9 cellular contexts compared by ENCODE assay signal in the genomic region with DNA sequence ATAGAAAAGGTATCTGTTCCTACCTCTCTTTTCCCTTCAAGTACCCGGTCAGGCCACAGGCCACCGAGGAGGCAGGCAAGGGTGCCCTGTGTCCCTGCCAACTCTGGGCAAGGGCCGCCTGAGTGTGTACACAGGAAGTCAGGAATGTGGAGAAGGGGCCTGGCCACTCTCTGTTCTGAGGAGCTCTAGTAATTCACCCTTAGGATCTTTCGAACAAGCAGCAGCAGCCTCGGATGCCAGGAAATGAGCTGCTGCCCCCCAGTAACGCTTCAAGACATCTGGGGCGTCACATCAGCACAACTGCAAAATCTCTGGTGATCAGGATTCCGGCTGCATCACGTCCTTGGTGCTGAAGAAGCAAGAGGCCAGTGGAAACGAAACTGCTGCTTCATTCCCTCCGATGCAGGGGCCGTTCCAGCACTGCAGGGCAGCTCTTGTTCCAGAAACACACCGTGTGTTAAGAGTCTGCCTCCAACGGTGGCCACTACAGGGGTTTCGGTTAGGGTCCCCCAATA. TPM values are rescaled to one million over a fixed set of nuclear protein-coding genes. Genes with fewer than 3 reads are reported as not detected.
DNase-seq lines count a peak whose midpoint lies in the region; ATAC-seq, FAIRE-seq and TF ChIP-seq lines count a peak whose summit lies in the region.
"Had no signal": no experiment of that assay in that cellular context is flagged by ENCODE, and none has a peak within 500 bp of the region (broad histone marks: within the 10 kb centered on the region; RNA-seq: fewer than 3 reads in every experiment).

No MANE protein-coding gene starts in this region.

- peaks cover 4% of the 10 kb centered on the region for H3K23me2 ChIP-seq in H9 (ENCODE audit: insufficient read length, low read depth, low read length, poor library complexity, severe bottlenecking)

- no TSS peak for BruUV-seq in mammary epithelial cell (replicated peaks; lab: Mats Ljungman, UMichigan)

- peak overlapping the region; percentile 62 to 76; a peak in 2 of 5 replicates for H3K4me3 Mint-ChIP-seq in H9

- H3K56ac ChIP-seq in H9 (ENCODE audit: insufficient read length, low read depth, low read length) = no peak overlapping the region

- dilution Hi-C loops in mammary epithelial cell (cut with HindIII; ENCODE audit: low sequenced_read_pairs) = no loop called here

- intact Hi-C loops in mammary epithelial cell (cut with micrococcal nuclease) = no loop called here

- no peak overlapping the region for H4K5ac ChIP-seq in H9 (ENCODE audit: insufficient read length, low read depth, low read length)

- no peak overlapping the region for H4K8ac ChIP-seq in H9 (replicated peaks; ENCODE audit: insufficient read length, low read depth, low read length)

- H3K79me2 ChIP-seq in H9 (ENCODE audit: insufficient read depth, low read length) (peaks cover 8% of the 10 kb centered on the region; the same call in 1 of the 2 replicates), mammary epithelial cell (ENCODE audit: insufficient read depth, low read length) (peaks cover 56% of the 10 kb centered on the region)

- in situ Hi-C loops in mammary epithelial cell (cut with MboI; ENCODE audit: low sequenced_read_pairs in 2 of 2) = no loop called here

- peaks cover 8 to 17% (median 10%) of the 10 kb centered on the region in 3 experiments for H3K36me3 Mint-ChIP-seq in H9 (ENCODE audit: insufficient read depth in 1 of 3, low read depth in 3 of 3)

- H2BK5ac ChIP-seq in H9 (ENCODE audit: insufficient read length, low read length) = no peak overlapping the region

- H3K18ac ChIP-seq in H9 (ENCODE audit: insufficient read length, low read depth, low read length) = no peak overlapping the region

- H3T11ph ChIP-seq in H9 (ENCODE audit: low read length) = no peak overlapping the region

- FAIRE-seq in frontal cortex (lab: Jason Lieb, UNC) = no peak

- H3K4me2 ChIP-seq in H9 (ENCODE audit: insufficient read depth, insufficient read length, low read length) = peak overlapping the region; percentile 88
- peak overlapping the region; percentile 88 for H3K4me2 ChIP-seq in mammary epithelial cell (ENCODE audit: insufficient read depth, low read depth, low read length)

- peaks cover 10% of the 10 kb centered on the region; the same call in 1 of the 2 replicates for H3K4me1 ChIP-seq in H9 (ENCODE audit: insufficient read depth, low read length)
- H3K4me1 ChIP-seq in mammary epithelial cell (ENCODE audit: insufficient read depth, low read length) = peaks cover 13% of the 10 kb centered on the region
- H3K4me1 ChIP-seq in stomach smooth muscle (ENCODE audit: control insufficient read depth, insufficient read depth, low read length) = peaks cover 30% of the 10 kb centered on the region

- ATAC-seq in left lobe of liver = peak; percentile 44
- ATAC-seq: activated CD8-positive, alpha-beta T cell treated with anti-CD3 and anti-CD28 coated beads for 36 hours had no signal

- no peak overlapping the region for H3K27ac ChIP-seq in H9 (ENCODE audit: insufficient read length, low read depth, low read length)
- peak overlapping the region; percentile 1 for H3K27ac ChIP-seq in mammary epithelial cell (ENCODE audit: insufficient read depth, low read depth, low read length)
- H3K27ac ChIP-seq in stomach smooth muscle (ENCODE audit: low read length) = peak overlapping the region; percentile 80

- no peak overlapping the region for H2BK12ac ChIP-seq in H9 (ENCODE audit: insufficient read length, low read depth, low read length)

- DNase-seq in H9 (no peak), mammary epithelial cell (peak; percentile 26), left lobe of liver (ENCODE audit: low spot score) (peak; percentile 75), cerebellar nuclear complex (lab: John Stamatoyannopoulos, UW) (no peak), NCI-H1417 (lab: John Stamatoyannopoulos, UW) (no peak), NCI-H345 (lab: John Stamatoyannopoulos, UW) (no peak), frontal cortex (ENCODE audit: low spot score in 2 of 2) (no peak)
- DNase-seq: activated CD8-positive, alpha-beta T cell treated with anti-CD3 and anti-CD28 coated beads for 36 hours had no signal

- H2BK120ac ChIP-seq in H9 (ENCODE audit: low read depth, low read length, poor library complexity, severe bottlenecking) = no peak overlapping the region

- CTCF ChIA-PET in mammary epithelial cell (lab: Charles Lee; ENCODE audit: low non-redundant PET) = no interaction called here

- H3K9ac ChIP-seq in H9 (ENCODE audit: extremely low read depth, insufficient read length, low read length) (no peak overlapping the region), mammary epithelial cell (ENCODE audit: insufficient read depth, low read length) (peak overlapping the region; percentile 38), stomach smooth muscle (ENCODE audit: low read length in 2 of 2) (peak overlapping the region; percentile 66 to 72)

- no peaks in the 10 kb centered on the region for H3K79me1 ChIP-seq in H9 (ENCODE audit: insufficient read depth, low read depth, low read length, poor library complexity, severe bottlenecking)

- H3K4me3 ChIP-seq in mammary epithelial cell (replicated peaks in 1 of 3; ENCODE audit: insufficient read depth in 1 of 3, low read depth in 2 of 3, low read length in 3 of 3) (peak overlapping the region; percentile 36 to 92 (median 78)), stomach smooth muscle (ENCODE audit: low read length in 2 of 2) (peak overlapping the region; percentile 46 to 88)

- TF ChIP-seq CTCF in H9 (conservative IDR thresholded peaks at IDR 0.05) (no peak), mammary epithelial cell (conservative IDR thresholded peaks at IDR 0.05 in 1 of 2, IDR thresholded peaks at IDR 0.05 in 1 of 2; ENCODE audit: extremely low read depth in 1 of 2, insufficient read depth in 1 of 2, low read depth in 1 of 2, low read length in 2 of 2) (no peak)

- H2AK5ac ChIP-seq in H9 (ENCODE audit: insufficient read length, low read length) = no peak overlapping the region

- no peak overlapping the region; the same call in 1 of the 2 replicates for H3K14ac ChIP-seq in H9 (ENCODE audit: insufficient read depth, low read length)

- WGBS in H9 (ENCODE audit: extremely low coverage, insufficient read length, low lambda C conversion rate) = no CpG with 5 or more reads among the region's 15 CpGs
- 7% methylated on average over 14 of the region's 15 CpGs for WGBS in mammary epithelial cell (ENCODE audit: low coverage, missing lambda C conversion rate)

- no peaks in the 10 kb centered on the region; the same call in 1 of the 2 replicates for H3K27me3 ChIP-seq in H9 (ENCODE audit: insufficient read depth, low read length)
- no peaks in the 10 kb centered on the region for H3K27me3 ChIP-seq in mammary epithelial cell (ENCODE audit: insufficient read depth, low read length)
- no peaks in the 10 kb centered on the region for H3K27me3 ChIP-seq in stomach smooth muscle (ENCODE audit: control insufficient read depth in 1 of 2, insufficient read depth in 2 of 2, low read length in 2 of 2)

- no peak overlapping the region for H2BK15ac ChIP-seq in H9 (ENCODE audit: low read depth, low read length)

- peaks cover 15% of the 10 kb centered on the region for H3K27me3 Mint-ChIP-seq in H9 (ENCODE audit: low read depth)

- no peak overlapping the region for H3K27ac Mint-ChIP-seq in H9
- H3K27ac Mint-ChIP-seq: activated CD8-positive, alpha-beta T cell treated with anti-CD3 and anti-CD28 coated beads for 36 hours had no signal

- H3K36me3 ChIP-seq in mammary epithelial cell (ENCODE audit: insufficient read depth, low read length) (no peaks in the 10 kb centered on the region), stomach smooth muscle (ENCODE audit: control insufficient read depth in 2 of 2, insufficient read depth in 2 of 2, low read length in 2 of 2) (peaks cover 5 to 8% of the 10 kb centered on the region in 2 donors)

- peaks cover 22 to 46% of the 10 kb centered on the region in 2 experiments for H3K4me1 Mint-ChIP-seq in H9

- no peak overlapping the region for H3K23ac ChIP-seq in H9 (ENCODE audit: insufficient read length, low read depth, low read length)

- H4K20me1 ChIP-seq in H9 (ENCODE audit: control insufficient read depth, insufficient read depth, insufficient read length) = no peaks in the 10 kb centered on the region
- no peaks in the 10 kb centered on the region for H4K20me1 ChIP-seq in mammary epithelial cell (ENCODE audit: insufficient read depth, low read length)

- H3K9me3 ChIP-seq in H9 (ENCODE audit: control insufficient read depth, low read depth, low read length) (no peaks in the 10 kb centered on the region), mammary epithelial cell (replicated peaks; ENCODE audit: insufficient read depth, low read length) (no peaks in the 10 kb centered on the region), stomach smooth muscle (ENCODE audit: control insufficient read depth in 2 of 2, low read length in 2 of 2) (peaks cover 0 to 5% of the 10 kb centered on the region in 2 donors)

- H3K9me3 Mint-ChIP-seq in H9 = peaks cover 3 to 6% of the 10 kb centered on the region in 2 experiments; a peak in 2 of 5 replicates
- H3K9me3 Mint-ChIP-seq: activated CD8-positive, alpha-beta T cell treated with anti-CD3 and anti-CD28 coated beads for 36 hours had no signal

- H2BK20ac ChIP-seq in H9 (ENCODE audit: low read depth, low read length, poor library complexity, severe bottlenecking) = no peak overlapping the region

- no peak overlapping the region for H3K4ac ChIP-seq in H9 (ENCODE audit: low read depth, low read length)

- no peak overlapping the region for H4K91ac ChIP-seq in H9 (ENCODE audit: insufficient read length, low read depth, low read length)

- H2AFZ ChIP-seq in H9 (ENCODE audit: low read length) = no peak overlapping the region
- H2AFZ ChIP-seq in mammary epithelial cell (ENCODE audit: low read depth, low read length) = peak overlapping the region; percentile 63

RNA-seq across cellular contexts. Expression of a gene that starts 2.0 kb away (rescaled TPM):
- total RNA-seq in H9 (2021) (11.4 and 12.3 TPM in 2 replicates), mammary epithelial cell (1 to 10 TPM; 5.5 to 6.1 TPM), left lobe of liver (12.3 TPM), frontal cortex (2.0 TPM)
- 9.7 TPM for polyA plus RNA-seq in mammary epithelial cell
- 21.6 TPM for polyA minus RNA-seq in mammary epithelial cell

RNA-seq across cellular contexts. Expression of a gene that starts 55.9 kb away (rescaled TPM):
- 24.8 and 25.5 TPM in 2 replicates for total RNA-seq in H9 (2021)
- total RNA-seq in mammary epithelial cell = 10 to 100 TPM; 18.3 to 27.0 TPM
- polyA plus RNA-seq in mammary epithelial cell = 19.5 TPM
- polyA minus RNA-seq in mammary epithelial cell = 7.5 TPM
- total RNA-seq in left lobe of liver = 34.4 TPM
- 25.3 TPM for total RNA-seq in frontal cortex

Comparison
In these comparisons a context has a peak if more than half of its experiments do, and no peak if none do; other contexts are left out.
1. DNase-seq: peak in mammary epithelial cell (single experiment) and left lobe of liver (single experiment); none in H9 (single experiment), cerebellar nuclear complex (0 of 2), NCI-H1417 (0 of 3), NCI-H345 (single experiment) and frontal cortex (0 of 2).